In the genomic region with DNA sequence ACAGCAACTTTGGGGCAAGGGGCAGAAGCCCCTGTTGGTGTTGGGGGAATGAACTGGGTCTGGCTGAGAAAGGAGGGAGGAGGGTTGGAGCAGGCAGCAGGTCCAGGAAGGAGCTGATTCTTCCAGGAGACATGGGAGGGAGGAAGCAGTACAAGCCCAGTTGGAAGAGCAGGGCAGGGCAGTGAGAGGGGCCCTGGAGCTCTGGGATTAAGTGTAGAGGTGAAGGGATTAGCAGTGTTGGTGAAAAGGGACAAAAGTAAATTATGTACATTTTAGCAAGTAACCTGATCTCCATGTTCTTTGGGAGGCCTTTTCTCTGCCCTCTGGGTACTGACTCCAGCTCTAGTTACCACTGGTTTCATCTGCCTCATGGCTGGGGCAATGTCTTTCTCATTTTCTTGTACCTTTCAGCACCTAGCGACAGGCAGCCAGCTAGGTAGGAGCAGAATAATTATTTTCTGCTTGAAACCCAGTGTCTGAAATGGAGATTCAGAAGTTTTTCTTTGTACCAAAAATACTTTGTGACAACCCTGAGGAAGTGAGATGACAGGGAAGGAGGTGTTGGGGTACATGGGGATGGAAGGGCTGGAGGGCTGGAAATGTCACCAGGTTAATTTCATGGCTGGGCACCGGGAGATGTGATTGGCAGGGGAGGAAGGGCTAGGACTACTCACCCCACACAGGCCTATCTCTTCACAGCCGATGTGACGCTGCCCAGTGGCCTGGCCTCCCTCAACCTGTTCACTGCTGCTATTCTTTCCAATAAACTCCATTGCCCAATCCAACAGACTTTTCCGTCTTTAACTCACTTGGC, we compare ENCODE assay signal across 19 cellular contexts.
"Had no signal": no experiment of that assay in that cellular context is flagged by ENCODE, and none has a peak within 500 bp of the region (broad histone marks: within the 10 kb centered on the region; RNA-seq: fewer than 3 reads in every experiment).

No MANE protein-coding gene starts in this region.

- H3K27ac ChIP-seq: prostate gland, right atrium auricular region, skin epidermis, tibial nerve, uterus had no signal

- DNase-seq: activated CD4-positive, alpha-beta memory T cell treated with anti-CD3 and anti-CD28 coated beads for 36 hours; activated CD4-positive, alpha-beta T cell treated with anti-CD3 and anti-CD28 coated beads for 4 hours; activated gamma-delta T cell treated with Interleukin-2 at 50 U/mL for 16 hours; activated T-cell treated with anti-CD3 and anti-CD28 coated beads for 4 hours; dermis blood vessel endothelial cell; effector memory CD4-positive, alpha-beta T cell; left colon; midbrain; stimulated activated CD4-positive, alpha-beta T cell treated with anti-CD3 and anti-CD28 coated beads, Interleukin-15, amount 100 ng/mL, for 24 hours; stimulated activated CD4-positive, alpha-beta T cell treated with anti-CD3 and anti-CD28 coated beads, Interleukin-2, amount 100 ng/mL, for 48 hours; T-helper 2 cell; uterus had no signal

- H3K9me3 ChIP-seq: prostate gland, right atrium auricular region, tibial nerve, uterus had no signal

- H3K27me3 ChIP-seq: right atrium auricular region, tibial nerve, uterus had no signal

- H3K4me3 ChIP-seq: lung, prostate gland, right atrium auricular region, skin epidermis, tibial nerve, uterus had no signal

- FAIRE-seq: TTC549 had no signal

- H3K36me3 ChIP-seq: prostate gland, right atrium auricular region, tibial nerve, uterus had no signal

- ATAC-seq: activated naive CD4-positive, alpha-beta T cell treated with anti-CD3 and anti-CD28 coated beads, Interleukin-2, amount 50 U/mL, for 72 hours; left colon had no signal

- H3K4me1 ChIP-seq: prostate gland, right atrium auricular region, tibial nerve, uterus had no signal
